Comparison of ENCODE assay signal across 22 cellular contexts in the genomic region with DNA sequence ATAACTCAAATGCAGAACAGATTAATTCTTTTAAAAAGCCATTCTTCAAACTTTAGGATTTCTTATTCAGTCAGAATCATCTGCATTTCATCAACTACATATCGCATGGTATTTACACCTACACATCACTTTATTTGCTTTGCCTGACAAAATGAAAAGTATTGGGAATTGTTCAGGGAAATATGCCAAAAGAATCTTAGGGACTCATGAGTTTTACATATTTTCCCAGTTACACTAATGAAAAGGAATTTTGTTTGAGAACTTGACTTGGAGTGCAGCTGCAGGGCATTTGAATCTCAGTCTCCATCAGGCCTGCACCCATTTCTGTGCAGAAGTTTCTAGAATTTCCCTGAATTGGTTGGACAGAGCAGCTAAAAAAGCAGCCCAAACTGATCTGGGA.
DNase-seq lines count a peak whose midpoint lies in the region; ATAC-seq and TF ChIP-seq lines count a peak whose summit lies in the region.
"Had no signal": no experiment of that assay in that cellular context is flagged by ENCODE, and none has a peak within 500 bp of the region (broad histone marks: within the 10 kb centered on the region; RNA-seq: fewer than 3 reads in every experiment).

No MANE protein-coding gene starts in this region.

- no peaks in the 10 kb centered on the region for H3K79me2 ChIP-seq in PC-3 (ENCODE audit: low read length)

- H3K4me1 Mint-ChIP-seq in activated T-cell treated with anti-CD3 and anti-CD28 coated beads, Interleukin-2, amount 50 U/mL, for 24 hours (ENCODE audit: low read depth) = no peaks in the 10 kb centered on the region

- POLR2A ChIA-PET in PC-3 (lab: Charles Lee; ENCODE audit: unreplicated experiment) = no interaction called here

- peaks cover 5% of the 10 kb centered on the region; the same call in 1 of the 2 replicates for H3K36me3 ChIP-seq in PC-3 (ENCODE audit: low read depth, low read length)
- H3K36me3 ChIP-seq: breast epithelium, tibial artery had no signal

- no peak overlapping the region for H2AFZ ChIP-seq in PC-3 (ENCODE audit: low read length)

- H4K20me1 ChIP-seq in PC-3 (ENCODE audit: low read length) = no peaks in the 10 kb centered on the region

- H3K27ac ChIP-seq in PC-3 (ENCODE audit: low read length) = no peak overlapping the region

- no peak for TF ChIP-seq CTCF in AG09319 (IDR thresholded peaks at IDR 0.05; ENCODE audit: low read depth, low read length)
- TF ChIP-seq CTCF in PC-3 (conservative IDR thresholded peaks at IDR 0.05; ENCODE audit: low read depth, low read length) = no peak

- H3K4me3 Mint-ChIP-seq in activated T-cell treated with anti-CD3 and anti-CD28 coated beads, Interleukin-2, amount 50 U/mL, for 24 hours = no peak overlapping the region
- H3K4me3 Mint-ChIP-seq: activated CD8-positive, alpha-beta T cell treated with anti-CD3 and anti-CD28 coated beads, Interleukin-2, amount 10 ng/mL, durations not matched to agents 7 days and 5 days; activated T-cell treated with anti-CD3 and anti-CD28 coated beads, Interleukin-2, amount 50 U/mL, for 4 hours; naive thymus-derived CD8-positive, alpha-beta T cell; stimulated activated naive B cell treated with anti-CD40 and anti-IgM and Interleukin-4, amounts not matched to agents 10 μg/mL and 1 μg/mL and 100 μg/mL, for 72 hours had no signal

- no peak overlapping the region for H3K9ac ChIP-seq in PC-3 (ENCODE audit: low read length)

- BruUV-seq in PC-3 (replicated peaks; lab: Mats Ljungman, UMichigan) = no TSS peak

- no peak overlapping the region for H3K4me3 ChIP-seq in PC-3 (ENCODE audit: low read length)
- H3K4me3 ChIP-seq: breast epithelium, skin epidermis, tibial artery had no signal

- H3K27me3 ChIP-seq in PC-3 (ENCODE audit: low read length) = no peaks in the 10 kb centered on the region
- H3K27me3 ChIP-seq: breast epithelium, tibial artery had no signal

- intact Hi-C loops in PC-3 (cut with micrococcal nuclease) = no loop called here

- no peak overlapping the region for H3K27ac Mint-ChIP-seq in activated T-cell treated with anti-CD3 and anti-CD28 coated beads, Interleukin-2, amount 50 U/mL, for 24 hours
- H3K27ac Mint-ChIP-seq: activated CD8-positive, alpha-beta T cell treated with anti-CD3 and anti-CD28 coated beads, Interleukin-2, amount 10 ng/mL, durations not matched to agents 7 days and 5 days; naive thymus-derived CD8-positive, alpha-beta T cell; stimulated activated naive B cell treated with anti-CD40 and anti-IgM and Interleukin-4, amounts not matched to agents 10 μg/mL and 1 μg/mL and 100 μg/mL, for 72 hours had no signal

- H3F3A ChIP-seq in PC-3 (ENCODE audit: low read length, unreplicated experiment) = no peaks in the 10 kb centered on the region

- no peaks in the 10 kb centered on the region for H3K9me3 ChIP-seq in PC-3 (ENCODE audit: low read length)
- H3K9me3 ChIP-seq: breast epithelium, tibial artery had no signal

- no peak overlapping the region for H3K4me2 ChIP-seq in PC-3 (ENCODE audit: low read length)

- DNase-seq in AG09319 (ENCODE audit: extremely low read depth, low read depth) (peak; percentile 83), PC-3 (peak; percentile 30), dedifferentiated amniotic fluid mesenchymal stem cell (ENCODE audit: extremely low spot score) (peak; percentile 85), non-pigmented ciliary epithelial cell (ENCODE audit: low read depth) (peak; percentile 73), NCI-H510A treated with DMSO at 0.1 percent for 48 hours (lab: John Stamatoyannopoulos, UW) (no peak), amygdala (lab: John Stamatoyannopoulos, UW) (no peak), OCI-M2 (lab: John Stamatoyannopoulos, UW; ENCODE audit: unreplicated experiment) (no peak)
- no peak for DNase-seq in activated T-cell treated with anti-CD3 and anti-CD28 coated beads, Interleukin-2, amount 50 U/mL, for 24 hours
- DNase-seq: activated CD4-positive, CD25-positive, alpha-beta regulatory T cell; activated CD8-positive, alpha-beta T cell treated with anti-CD3 and anti-CD28 coated beads, Interleukin-2, amount 10 ng/mL, durations not matched to agents 7 days and 5 days; activated naive CD4-positive, alpha-beta T cell treated with anti-CD3 and anti-CD28 coated beads, Interleukin-2, amount 50 U/mL, for 16 hours; activated T-cell treated with anti-CD3 and anti-CD28 coated beads, Interleukin-2, amount 50 U/mL, for 4 hours; dermis blood vessel endothelial cell; DND-41; mesendoderm; naive thymus-derived CD8-positive, alpha-beta T cell; NCI-H510A; stimulated activated CD4-positive, alpha-beta T cell treated with anti-CD3 and anti-CD28 coated beads, Interleukin-2, amount 100 ng/mL, for 24 hours; stimulated activated naive B cell treated with anti-CD40 and anti-IgM and Interleukin-4, amounts not matched to agents 10 μg/mL and 1 μg/mL and 100 μg/mL, for 72 hours; tibial artery had no signal

- no peak for ATAC-seq in PC-3
- ATAC-seq: activated CD8-positive, alpha-beta T cell treated with anti-CD3 and anti-CD28 coated beads, Interleukin-2, amount 10 ng/mL, durations not matched to agents 7 days and 5 days; activated T-cell treated with anti-CD3 and anti-CD28 coated beads, Interleukin-2, amount 50 U/mL, for 4 hours; naive thymus-derived CD8-positive, alpha-beta T cell; stimulated activated naive B cell treated with anti-CD40 and anti-IgM and Interleukin-4, amounts not matched to agents 10 μg/mL and 1 μg/mL and 100 μg/mL, for 72 hours had no signal

- CTCF ChIA-PET in PC-3 (lab: Charles Lee) = no interaction called here

- H3K4me1 ChIP-seq in PC-3 (ENCODE audit: insufficient read depth, low read length) = peaks cover 4% of the 10 kb centered on the region
- H3K4me1 ChIP-seq: breast epithelium had no signal

- no peaks in the 10 kb centered on the region for H3K9me3 Mint-ChIP-seq in activated T-cell treated with anti-CD3 and anti-CD28 coated beads, Interleukin-2, amount 50 U/mL, for 24 hours
- H3K9me3 Mint-ChIP-seq: activated T-cell treated with anti-CD3 and anti-CD28 coated beads, Interleukin-2, amount 50 U/mL, for 4 hours; naive thymus-derived CD8-positive, alpha-beta T cell; stimulated activated naive B cell treated with anti-CD40 and anti-IgM and Interleukin-4, amounts not matched to agents 10 μg/mL and 1 μg/mL and 100 μg/mL, for 72 hours had no signal

- no peaks in the 10 kb centered on the region for H3K27me3 Mint-ChIP-seq in activated T-cell treated with anti-CD3 and anti-CD28 coated beads, Interleukin-2, amount 50 U/mL, for 24 hours
- H3K27me3 Mint-ChIP-seq: naive thymus-derived CD8-positive, alpha-beta T cell; stimulated activated naive B cell treated with anti-CD40 and anti-IgM and Interleukin-4, amounts not matched to agents 10 μg/mL and 1 μg/mL and 100 μg/mL, for 72 hours had no signal

- no peaks in the 10 kb centered on the region for H3K9me2 ChIP-seq in PC-3 (replicated peaks; ENCODE audit: low read length)

- H3K36me3 Mint-ChIP-seq in activated T-cell treated with anti-CD3 and anti-CD28 coated beads, Interleukin-2, amount 50 U/mL, for 24 hours (ENCODE audit: low read depth) = peaks cover 91% of the 10 kb centered on the region

Comparison
In these comparisons a context has a peak if more than half of its experiments do, and no peak if none do; other contexts are left out.
1. DNase-seq: peak in AG09319 (single experiment), PC-3 (single experiment), dedifferentiated amniotic fluid mesenchymal stem cell (single experiment) and non-pigmented ciliary epithelial cell (single experiment); none in NCI-H510A treated with DMSO at 0.1 percent for 48 hours (single experiment), activated T-cell treated with anti-CD3 and anti-CD28 coated beads, Interleukin-2, amount 50 U/mL, for 24 hours (single experiment), amygdala (0 of 56) and OCI-M2 (single experiment).